ENCODE assay signal across 19 cellular contexts in genomic region chr10:29102636-29103035, GRCh38.
DNase-seq lines count a peak whose midpoint lies in the region; ATAC-seq and TF ChIP-seq lines count a peak whose summit lies in the region.
"Had no signal": no experiment of that assay in that cellular context is flagged by ENCODE, and none has a peak within 500 bp of the region (broad histone marks: within the 10 kb centered on the region; RNA-seq: fewer than 3 reads in every experiment).

No MANE protein-coding gene starts in this region.

- H3K9me2 ChIP-seq in hepatocyte (replicated peaks; ENCODE audit: insufficient read depth), result no peaks in the 10 kb centered on the region
- H3K9me2 ChIP-seq: SK-N-SH had no signal

- H3K4me1 ChIP-seq in HUES48 (ENCODE audit: control insufficient read depth, insufficient read depth, low read length), result no peaks in the 10 kb centered on the region
- peaks cover 6% of the 10 kb centered on the region for H3K4me1 ChIP-seq in RWPE2 (ENCODE audit: insufficient read depth, poor library complexity, severe bottlenecking)
- H3K4me1 ChIP-seq in hepatocyte (ENCODE audit: insufficient read depth), result peaks cover 46% of the 10 kb centered on the region
- H3K4me1 ChIP-seq in prostate gland (replicated peaks), result peaks cover 20% of the 10 kb centered on the region
- peaks cover 0 to 17% (median 0%) of the 10 kb centered on the region in 4 donors for H3K4me1 ChIP-seq in tibial artery
- H3K4me1 ChIP-seq in ovary (ENCODE audit: insufficient read depth), result peaks cover 3% of the 10 kb centered on the region

- no peak for TF ChIP-seq CTCF in RWPE2 (IDR thresholded peaks at IDR 0.05; ENCODE audit: poor library complexity, severe bottlenecking)
- TF ChIP-seq CTCF in hepatocyte (IDR thresholded peaks at IDR 0.05; ENCODE audit: poor library complexity), result no peak
- no peak for TF ChIP-seq CTCF in prostate gland (IDR thresholded peaks at IDR 0.05)
- no peak for TF ChIP-seq CTCF in tibial artery (IDR thresholded peaks at IDR 0.05)
- no peak for TF ChIP-seq CTCF in ovary (IDR thresholded peaks at IDR 0.05)

- H3K36me3 ChIP-seq in HUES48 (ENCODE audit: control insufficient read depth, insufficient read depth, low read length) (no peaks in the 10 kb centered on the region), RWPE2 (ENCODE audit: low read depth) (no peaks in the 10 kb centered on the region), hepatocyte (replicated peaks; ENCODE audit: insufficient read depth, low read depth) (no peaks in the 10 kb centered on the region), prostate gland (no peaks in the 10 kb centered on the region), tibial artery (no peaks in the 10 kb centered on the region), ovary (no peaks in the 10 kb centered on the region)

- no peaks in the 10 kb centered on the region for H4K20me1 ChIP-seq in hepatocyte (ENCODE audit: insufficient read depth, poor library complexity, severe bottlenecking)

- TF ChIP-seq EP300 in ovary (IDR thresholded peaks at IDR 0.05), result no peak

- no peaks in the 10 kb centered on the region for H3K79me2 ChIP-seq in hepatocyte

- peak; percentile 63; the same call in 2 of the 3 replicates for ATAC-seq in RWPE2 (ENCODE audit: low read depth)
- ATAC-seq: Panc1 had no signal

- H3K27me3 ChIP-seq in HUES48 (ENCODE audit: control insufficient read depth, insufficient read depth, low read length) (no peaks in the 10 kb centered on the region), RWPE2 (ENCODE audit: insufficient read depth, poor library complexity, severe bottlenecking) (no peaks in the 10 kb centered on the region), hepatocyte (no peaks in the 10 kb centered on the region), prostate gland (replicated peaks; ENCODE audit: insufficient read depth) (no peaks in the 10 kb centered on the region), tibial artery (no peaks in the 10 kb centered on the region), ovary (no peaks in the 10 kb centered on the region)

- H3K4me2 ChIP-seq in hepatocyte, result peak overlapping the region; percentile 36
- H3K4me2 ChIP-seq: SK-N-SH had no signal

- TF ChIP-seq POLR2A in prostate gland (IDR thresholded peaks at IDR 0.05) (no peak), ovary (IDR thresholded peaks at IDR 0.05) (no peak)

- intact Hi-C loops in prostate gland (cut with DNase I) (no loop called here), tibial artery (cut with DNase I; ENCODE audit: low total_unique reads) (no loop called here), ovary (cut with DNase I) (no loop called here)

- no peak for DNase-seq in RWPE2 (ENCODE audit: low spot score)
- DNase-seq in hepatocyte (ENCODE audit: low spot score), result no peak
- DNase-seq in prostate gland (ENCODE audit: low spot score), result no peak
- DNase-seq in NK-92 treated with Interleukin-12 subunit alpha and Interleukin-12 subunit beta, amount 100 ng/mL, for 24 hours (lab: John Stamatoyannopoulos, UW), result no peak
- no peak for DNase-seq in tibial artery
- no peak for DNase-seq in ovary
- DNase-seq: CD4-positive, CD25-positive, alpha-beta regulatory T cell; DND-41; Karpas-422; MM.1S; NCI-H1092 treated with DMSO at 0.1 percent for 48 hours; NCI-H187 treated with DMSO at 0.1 percent for 48 hours; NCI-H2171; NCI-H446 treated with DMSO at 0.1 percent for 48 hours; NCI-H774; Right ventricle myocardium superior had no signal

- H3K4me3 ChIP-seq in HUES48 (ENCODE audit: low read depth, low read length) (no peak overlapping the region), RWPE2 (ENCODE audit: severe bottlenecking) (no peak overlapping the region), hepatocyte (no peak overlapping the region), prostate gland (no peak overlapping the region), tibial artery (no peak overlapping the region), ovary (no peak overlapping the region)

- no peak overlapping the region for H2AFZ ChIP-seq in hepatocyte

- WGBS in hepatocyte (ENCODE audit: low lambda C conversion rate, missing lambda C conversion rate), result 64% methylated on average over 3 of the region's 3 CpGs
- WGBS in prostate gland, result 51% methylated on average over 3 of the region's 3 CpGs
- 78 to 99% (median 94%) methylated on average over 3 of the region's 3 CpGs for WGBS in ovary, 3 donors

- H3K9ac ChIP-seq in HUES48 (ENCODE audit: low read depth, low read length), result no peak overlapping the region
- H3K9ac ChIP-seq: SK-N-SH had no signal

- H3K27ac ChIP-seq in HUES48 (ENCODE audit: low read depth, low read length) (peak overlapping the region; percentile 3), RWPE2 (ENCODE audit: poor library complexity, severe bottlenecking) (no peak overlapping the region), hepatocyte (peak overlapping the region; percentile 4), prostate gland (peak overlapping the region; percentile 15 to 39), tibial artery (no peak overlapping the region), ovary (no peak overlapping the region)

- H3K9me3 ChIP-seq in HUES48 (ENCODE audit: control insufficient read depth, insufficient read depth, low read length), result no peaks in the 10 kb centered on the region
- no peaks in the 10 kb centered on the region for H3K9me3 ChIP-seq in RWPE2 (ENCODE audit: severe bottlenecking)
- H3K9me3 ChIP-seq in hepatocyte (ENCODE audit: low read depth), result no peaks in the 10 kb centered on the region
- no peaks in the 10 kb centered on the region for H3K9me3 ChIP-seq in prostate gland
- H3K9me3 ChIP-seq in tibial artery, result no peaks in the 10 kb centered on the region
- H3K9me3 ChIP-seq in ovary, result no peaks in the 10 kb centered on the region
- H3K9me3 ChIP-seq: SK-N-SH had no signal

Comparison
In these comparisons a context has a peak if more than half of its experiments do, and no peak if none do; other contexts are left out.
1. H3K27ac ChIP-seq: peak in HUES48 (single experiment), hepatocyte (single experiment) and prostate gland (2 of 2); none in RWPE2 (single experiment), tibial artery (0 of 2) and ovary (0 of 2).